In genomic region chr2:28745225-28745624, GRCh38 we compare ENCODE assay signal across 24 cellular contexts. TPM values are rescaled to one million over a fixed set of nuclear protein-coding genes. Genes with fewer than 3 reads are reported as not detected.
DNase-seq lines count a peak whose midpoint lies in the region; ATAC-seq and TF ChIP-seq lines count a peak whose summit lies in the region.
"Had no signal": no experiment of that assay in that cellular context is flagged by ENCODE, and none has a peak within 500 bp of the region (broad histone marks: within the 10 kb centered on the region; RNA-seq: fewer than 3 reads in every experiment).

No MANE protein-coding gene starts in this region.

- peak overlapping the region; percentile 86 for H3K27ac ChIP-seq in C4-2B
- peak overlapping the region; percentile 99 for H3K27ac ChIP-seq in VCaP
- H3K27ac ChIP-seq in gastroesophageal sphincter = peak overlapping the region in 3 of 4 donors; percentile 67 to 100 (median 100)
- peak overlapping the region; percentile 96 to 99 (median 97) for H3K27ac ChIP-seq in gastrocnemius medialis
- H3K27ac ChIP-seq in testis = peak overlapping the region in 1 of 2 donors; percentile 100
- H3K27ac ChIP-seq in caudate nucleus (ENCODE audit: low read depth, low read length) = no peak overlapping the region
- H3K27ac ChIP-seq: A549, GM23248, HL-60, SJCRH30 had no signal

- no peak for TF ChIP-seq EP300 in gastroesophageal sphincter (IDR thresholded peaks at IDR 0.05)

- intact Hi-C loops in gastrocnemius medialis (cut with DNase I; ENCODE audit: low total_unique reads) = no loop called here
- intact Hi-C loops in testis (cut with DNase I; ENCODE audit: low total_unique reads) = no loop called here
- intact Hi-C loops in CD14-positive monocyte (cut with micrococcal nuclease) = no loop called here

- H3K27me3 ChIP-seq in gastroesophageal sphincter (no peaks in the 10 kb centered on the region), gastrocnemius medialis (no peaks in the 10 kb centered on the region), testis (no peaks in the 10 kb centered on the region)
- H3K27me3 ChIP-seq: SJCRH30 had no signal

- peak overlapping the region in 2 of 7 donors; percentile 9 to 10 for H3K27ac Mint-ChIP-seq in CD14-positive monocyte
- H3K27ac Mint-ChIP-seq: B cell; CD4-positive, alpha-beta T cell had no signal

- DNase-seq in gastrocnemius medialis (no peak), testis (no peak), CD14-positive monocyte (ENCODE audit: low spot score) (no peak), OCI-M1 (lab: John Stamatoyannopoulos, UW) (no peak), caudate nucleus (lab: John Stamatoyannopoulos, UW) (no peak)
- DNase-seq: CD4-positive, alpha-beta T cell; DND-41; GM23248; NCI-H1105; NCI-H2029 treated with DMSO at 0.1 percent for 48 hours; NCI-H345; NCI-H524; NCI-H774; NK-92 treated with Interleukin-12 subunit alpha and Interleukin-12 subunit beta, amount 100 ng/mL, for 24 hours; SJCRH30 had no signal

- TF ChIP-seq CTCF in C4-2B (conservative IDR thresholded peaks at IDR 0.05) = no peak
- no peak for TF ChIP-seq CTCF in VCaP (conservative IDR thresholded peaks at IDR 0.05)
- TF ChIP-seq CTCF in gastroesophageal sphincter (IDR thresholded peaks at IDR 0.05) = no peak
- no peak for TF ChIP-seq CTCF in gastrocnemius medialis (IDR thresholded peaks at IDR 0.05 in 4 of 5, conservative IDR thresholded peaks at IDR 0.05 in 1 of 5)
- no peak for TF ChIP-seq CTCF in testis (IDR thresholded peaks at IDR 0.05)
- TF ChIP-seq CTCF in CD14-positive monocyte (IDR thresholded peaks at IDR 0.05) = no peak

- ATAC-seq in gastroesophageal sphincter (no peak), gastrocnemius medialis (peak in 1 of 2 donors; percentile 73)
- ATAC-seq: A549, GM12878, Panc1 had no signal

- H3K4me1 ChIP-seq in gastroesophageal sphincter (peaks cover 4 to 55% (median 17%) of the 10 kb centered on the region in 3 donors), gastrocnemius medialis (peaks cover 24 to 36% of the 10 kb centered on the region in 2 donors), testis (peaks cover 48% of the 10 kb centered on the region)

- H3K4me3 Mint-ChIP-seq in CD14-positive monocyte = peak overlapping the region in 1 of 2 donors; percentile 54
- H3K4me3 Mint-ChIP-seq: B cell; CD4-positive, alpha-beta T cell had no signal

- peaks cover 8 to 16% of the 10 kb centered on the region in 2 donors for H3K36me3 Mint-ChIP-seq in CD14-positive monocyte

- H3K9me3 ChIP-seq in gastroesophageal sphincter (no peaks in the 10 kb centered on the region), gastrocnemius medialis (no peaks in the 10 kb centered on the region), testis (no peaks in the 10 kb centered on the region)
- H3K9me3 ChIP-seq: A549 had no signal

- H3K27me3 Mint-ChIP-seq in CD14-positive monocyte (ENCODE audit: low read depth in 3 of 3) = no peaks in the 10 kb centered on the region
- H3K27me3 Mint-ChIP-seq: B cell; CD4-positive, alpha-beta T cell had no signal

- H3K4me1 Mint-ChIP-seq in CD14-positive monocyte = peaks cover 23% of the 10 kb centered on the region

- no peak for TF ChIP-seq POLR2A in gastroesophageal sphincter (IDR thresholded peaks at IDR 0.05)
- TF ChIP-seq POLR2A in gastrocnemius medialis (IDR thresholded peaks at IDR 0.05) = no peak
- no peak for TF ChIP-seq POLR2A in testis (IDR thresholded peaks at IDR 0.05)

- WGBS in gastroesophageal sphincter (ENCODE audit: low coverage in 1 of 2), 2 donors = 62% methylated on average over 2 of the region's 2 CpGs; no CpG with 5 or more reads in 1 of the 2 donors
- WGBS in testis, 2 donors = 62 to 77% methylated on average over 2 of the region's 2 CpGs

- H3K36me3 ChIP-seq in gastroesophageal sphincter (no peaks in the 10 kb centered on the region), gastrocnemius medialis (no peaks in the 10 kb centered on the region), testis (ENCODE audit: low read depth, missing control alignments) (no peaks in the 10 kb centered on the region)
- H3K36me3 ChIP-seq: HAP-1, SJCRH30 had no signal

- H3K4me3 ChIP-seq in gastroesophageal sphincter = no peak overlapping the region
- H3K4me3 ChIP-seq in gastrocnemius medialis = no peak overlapping the region
- no peak overlapping the region for H3K4me3 ChIP-seq in testis
- H3K4me3 ChIP-seq: A549, GM12878, GM23248, HAP-1, SJCRH30 had no signal

- in situ Hi-C loops in gastrocnemius medialis (cut with MboI; ENCODE audit: low sequenced_read_pairs in 4 of 4) = no loop called here

- H3K9me3 Mint-ChIP-seq in CD14-positive monocyte = peaks cover 0 to 2% (median 0%) of the 10 kb centered on the region in 7 donors
- H3K9me3 Mint-ChIP-seq: CD4-positive, alpha-beta T cell had no signal

RNA-seq across cellular contexts. Expression of gene PPP1CB, which starts 6.4 kb away (rescaled TPM):
- total RNA-seq in gastroesophageal sphincter (1,000 to 10,000 TPM in 1 of 4 donors, 100 to 1,000 TPM in 3; 524 to 1,194 (median 837) TPM), gastrocnemius medialis (100 to 1,000 TPM; 230 to 419 (median 317) TPM), testis (100 to 1,000 TPM; 175 to 204 TPM)
- polyA plus RNA-seq in testis (ENCODE audit: insufficient read depth, low read depth, low replicate concordance) (84.8 TPM), CD14-positive monocyte (100 to 1,000 TPM in 1 of 2 donors, 10 to 100 TPM in 1; 69.4 to 142 TPM)
